Comparison of ENCODE assay signal across 1 cellular context in the genomic region with DNA sequence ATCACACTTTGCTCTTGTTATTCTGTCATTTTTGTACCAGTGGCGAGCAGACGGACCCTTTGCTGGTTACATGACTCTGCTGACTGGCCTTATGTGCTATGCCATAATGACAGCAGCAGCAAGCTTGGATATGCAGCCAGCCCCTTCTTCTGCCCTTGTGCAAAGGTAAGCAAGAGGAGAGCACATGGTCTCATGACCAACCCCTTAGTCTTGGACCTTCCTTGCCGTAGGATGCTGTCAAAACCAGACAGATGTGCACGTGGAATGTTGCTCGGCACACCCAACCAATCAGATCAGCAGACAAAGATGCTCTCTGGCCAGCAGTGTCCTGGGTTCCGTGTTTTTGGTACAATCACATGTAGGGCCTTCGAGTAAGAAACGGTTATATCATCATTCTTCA.
A peak's percentile ranks its signal among the peaks of the same experiment; 100 is the strongest.
TF ChIP-seq lines count a peak whose summit lies in the region.

No MANE protein-coding gene starts in this region.

TF ChIP-seq in HepG2, 621 proteins besides CTCF, POLR2A, EP300 and RAD21:
- TF ChIP-seq, protein P1, sequence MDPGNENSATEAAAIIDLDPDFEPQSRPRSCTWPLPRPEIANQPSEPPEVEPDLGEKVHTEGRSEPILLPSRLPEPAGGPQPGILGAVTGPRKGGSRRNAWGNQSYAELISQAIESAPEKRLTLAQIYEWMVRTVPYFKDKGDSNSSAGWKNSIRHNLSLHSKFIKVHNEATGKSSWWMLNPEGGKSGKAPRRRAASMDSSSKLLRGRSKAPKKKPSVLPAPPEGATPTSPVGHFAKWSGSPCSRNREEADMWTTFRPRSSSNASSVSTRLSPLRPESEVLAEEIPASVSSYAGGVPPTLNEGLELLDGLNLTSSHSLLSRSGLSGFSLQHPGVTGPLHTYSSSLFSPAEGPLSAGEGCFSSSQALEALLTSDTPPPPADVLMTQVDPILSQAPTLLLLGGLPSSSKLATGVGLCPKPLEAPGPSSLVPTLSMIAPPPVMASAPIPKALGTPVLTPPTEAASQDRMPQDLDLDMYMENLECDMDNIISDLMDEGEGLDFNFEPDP (CRISPR knock-in tag; conservative IDR thresholded peaks at IDR 0.05): 0 out of 2 replicates have a peak, but pooled peaks have one; percentile 23
- peak; percentile 24 for TF ChIP-seq TEAD3 (CRISPR knock-in tag; optimal IDR thresholded peaks at IDR 0.05; ENCODE audit: borderline replicate concordance)
- TF ChIP-seq, protein P2, sequence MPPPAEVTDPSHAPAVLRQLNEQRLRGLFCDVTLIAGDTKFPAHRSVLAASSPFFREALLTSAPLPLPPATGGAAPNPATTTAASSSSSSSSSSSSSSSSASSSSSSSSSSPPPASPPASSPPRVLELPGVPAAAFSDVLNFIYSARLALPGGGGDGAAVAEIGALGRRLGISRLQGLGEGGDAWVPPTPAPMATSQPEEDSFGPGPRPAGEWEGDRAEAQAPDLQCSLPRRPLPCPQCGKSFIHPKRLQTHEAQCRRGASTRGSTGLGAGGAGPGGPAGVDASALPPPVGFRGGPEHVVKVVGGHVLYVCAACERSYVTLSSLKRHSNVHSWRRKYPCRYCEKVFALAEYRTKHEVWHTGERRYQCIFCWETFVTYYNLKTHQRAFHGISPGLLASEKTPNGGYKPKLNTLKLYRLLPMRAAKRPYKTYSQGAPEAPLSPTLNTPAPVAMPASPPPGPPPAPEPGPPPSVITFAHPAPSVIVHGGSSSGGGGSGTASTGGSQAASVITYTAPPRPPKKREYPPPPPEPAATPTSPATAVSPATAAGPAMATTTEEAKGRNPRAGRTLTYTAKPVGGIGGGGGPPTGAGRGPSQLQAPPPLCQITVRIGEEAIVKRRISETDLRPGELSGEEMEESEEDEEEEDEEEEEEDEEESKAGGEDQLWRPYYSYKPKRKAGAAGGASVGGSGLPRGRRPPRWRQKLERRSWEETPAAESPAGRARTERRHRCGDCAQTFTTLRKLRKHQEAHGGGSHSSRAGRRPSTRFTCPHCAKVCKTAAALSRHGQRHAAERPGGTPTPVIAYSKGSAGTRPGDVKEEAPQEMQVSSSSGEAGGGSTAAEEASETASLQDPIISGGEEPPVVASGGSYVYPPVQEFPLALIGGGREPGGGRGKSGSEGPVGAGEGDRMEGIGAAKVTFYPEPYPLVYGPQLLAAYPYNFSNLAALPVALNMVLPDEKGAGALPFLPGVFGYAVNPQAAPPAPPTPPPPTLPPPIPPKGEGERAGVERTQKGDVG (CRISPR knock-in tag; IDR thresholded peaks at IDR 0.05; ENCODE audit: borderline replicate concordance): no peak
